Comparison of ENCODE assay signal across 15 cellular contexts in genomic region chr12:50050119-50050385, GRCh38. TPM values are rescaled to one million over a fixed set of nuclear protein-coding genes. Genes with fewer than 3 reads are reported as not detected.
DNase-seq lines count a peak whose midpoint lies in the region; ATAC-seq and TF ChIP-seq lines count a peak whose summit lies in the region.
"Had no signal": no experiment of that assay in that cellular context is flagged by ENCODE, and none has a peak within 500 bp of the region (broad histone marks: within the 10 kb centered on the region; RNA-seq: fewer than 3 reads in every experiment).

No MANE protein-coding gene starts in this region.

- H3K4me3 ChIP-seq in heart right ventricle = peak overlapping the region in 8 of 10 donors; percentile 24 to 46 (median 40)
- H3K4me3 ChIP-seq in endodermal cell (ENCODE audit: low read length) = peak overlapping the region; percentile 40
- H3K4me3 ChIP-seq in mesodermal cell (ENCODE audit: extremely low read depth, insufficient read depth, low read length, poor library complexity, severe bottlenecking) = peak overlapping the region; percentile 21
- H3K4me3 ChIP-seq in upper lobe of right lung = peak overlapping the region; percentile 36
- H3K4me3 ChIP-seq in OCI-LY7 (ENCODE audit: low read depth, low read length, poor library complexity, severe bottlenecking) = no peak overlapping the region
- H3K4me3 ChIP-seq in transverse colon = peak overlapping the region in 1 of 4 donors; percentile 27

- no peaks in the 10 kb centered on the region for H3K36me3 ChIP-seq in heart right ventricle
- no peaks in the 10 kb centered on the region for H3K36me3 ChIP-seq in endodermal cell (ENCODE audit: control insufficient read depth, insufficient read depth, low read length)
- no peaks in the 10 kb centered on the region for H3K36me3 ChIP-seq in mesodermal cell (ENCODE audit: control insufficient read depth, insufficient read depth, low read length)
- H3K36me3 ChIP-seq in upper lobe of right lung = no peaks in the 10 kb centered on the region
- H3K36me3 ChIP-seq in OCI-LY7 (ENCODE audit: insufficient read depth, low read length) = no peaks in the 10 kb centered on the region
- H3K36me3 ChIP-seq in transverse colon = no peaks in the 10 kb centered on the region

- H4K20me1 ChIP-seq in OCI-LY7 (ENCODE audit: insufficient read depth, low read length) = no peaks in the 10 kb centered on the region

- no peaks in the 10 kb centered on the region for H3K9me3 ChIP-seq in heart right ventricle
- no peaks in the 10 kb centered on the region for H3K9me3 ChIP-seq in endodermal cell (ENCODE audit: control insufficient read depth, low read length)
- H3K9me3 ChIP-seq in mesodermal cell (ENCODE audit: control insufficient read depth, low read length) = no peaks in the 10 kb centered on the region
- no peaks in the 10 kb centered on the region for H3K9me3 ChIP-seq in upper lobe of right lung
- H3K9me3 ChIP-seq in OCI-LY7 (ENCODE audit: low read length) = no peaks in the 10 kb centered on the region
- H3K9me3 ChIP-seq in transverse colon = no peaks in the 10 kb centered on the region

- no peak overlapping the region for H3K27ac ChIP-seq in heart right ventricle
- H3K27ac ChIP-seq in endodermal cell (ENCODE audit: low read depth, low read length) = peak overlapping the region; percentile 55
- H3K27ac ChIP-seq in mesodermal cell (ENCODE audit: low read depth, low read length, severe bottlenecking) = peak overlapping the region; percentile 13
- H3K27ac ChIP-seq in upper lobe of right lung = no peak overlapping the region
- no peak overlapping the region for H3K27ac ChIP-seq in OCI-LY7 (ENCODE audit: low read depth, low read length, poor library complexity, severe bottlenecking)
- H3K27ac ChIP-seq in transverse colon = no peak overlapping the region

- H2AFZ ChIP-seq in OCI-LY7 (ENCODE audit: low read length) = no peak overlapping the region

- WGBS in heart right ventricle, 2 donors = 76 to 80% methylated on average over 3 of the region's 3 CpGs
- 89 to 93% methylated on average over 3 of the region's 3 CpGs for WGBS in endodermal cell (ENCODE audit: insufficient coverage in 1 of 2, insufficient read length in 1 of 2), 2 experiments
- WGBS in mesodermal cell (ENCODE audit: insufficient coverage in 2 of 2), 2 experiments = 82 to 100% methylated on average over 1 to 3 of the region's 3 CpGs
- 70 to 80% methylated on average over 2 to 3 of the region's 3 CpGs for WGBS in transverse colon (ENCODE audit: low coverage in 1 of 2), 2 donors

- H3K27ac Mint-ChIP-seq in endodermal cell = no peak overlapping the region
- H3K27ac Mint-ChIP-seq: activated CD4-positive, alpha-beta memory T cell treated with anti-CD3 and anti-CD28 coated beads, Interleukin-2, amount 10 ng/mL, durations not matched to agents 7 days and 5 days; activated T-helper 2 cell treated with anti-CD3 and anti-CD28 coated beads, Interferon-gamma antibody, Interleukin-2, Interleukin-4, amounts not matched to agents 10 μg/mL and 5 μg/mL and 100 μg/mL, durations not matched to agents 14 hours and 24 hours and 36 hours; dendritic cell treated with granulocyte-macrophage colony-stimulating factor and Interleukin-4, amounts not matched to agents 40 ng/mL and 50 ng/mL, for 4 days had no signal

- CTCF ChIA-PET in OCI-LY7 (lab: Charles Lee; ENCODE audit: unreplicated experiment) = interaction anchor here (0.8 kb wide), 1 partner anchor 11 kb away, joined by 4 read pairs; no protein-coding TSS in a partner anchor

- no TSS peak for BruUV-seq in OCI-LY7 (replicated peaks; lab: Mats Ljungman, UMichigan)

- H3K9me2 ChIP-seq in OCI-LY7 (ENCODE audit: insufficient read depth, low read length) = no peaks in the 10 kb centered on the region

- no peak overlapping the region for H3K9ac ChIP-seq in endodermal cell (ENCODE audit: extremely low read depth, low read length, poor library complexity, severe bottlenecking)

- no peak for TF ChIP-seq EP300 in transverse colon (IDR thresholded peaks at IDR 0.05; ENCODE audit: low read depth)

- POLR2A ChIA-PET in OCI-LY7 (lab: Charles Lee) = interaction anchor here (0.6 to 1.2 kb wide), 2 partner anchors 12 to 81 kb away, joined by 3 read pairs; no protein-coding TSS in a partner anchor

- no peak for TF ChIP-seq POLR2A in transverse colon (IDR thresholded peaks at IDR 0.05)

- peaks cover 0 to 18% (median 12%) of the 10 kb centered on the region in 9 donors for H3K4me1 ChIP-seq in heart right ventricle
- no peaks in the 10 kb centered on the region for H3K4me1 ChIP-seq in endodermal cell (ENCODE audit: control insufficient read depth, insufficient read depth, low read length)
- H3K4me1 ChIP-seq in mesodermal cell (ENCODE audit: control insufficient read depth, insufficient read depth, low read length, poor library complexity, severe bottlenecking) = peaks cover 8% of the 10 kb centered on the region
- peaks cover 6% of the 10 kb centered on the region for H3K4me1 ChIP-seq in upper lobe of right lung
- H3K4me1 ChIP-seq in OCI-LY7 (ENCODE audit: insufficient read depth, low read length, poor library complexity, severe bottlenecking) = peaks cover 13% of the 10 kb centered on the region
- H3K4me1 ChIP-seq in transverse colon = peaks cover 5 to 11% (median 8%) of the 10 kb centered on the region in 4 donors

- peaks cover 11% of the 10 kb centered on the region for H3K4me1 Mint-ChIP-seq in endodermal cell
- H3K4me1 Mint-ChIP-seq: activated CD4-positive, alpha-beta memory T cell treated with anti-CD3 and anti-CD28 coated beads, Interleukin-2, amount 10 ng/mL, durations not matched to agents 7 days and 5 days had no signal

- H3K27me3 Mint-ChIP-seq in endodermal cell (ENCODE audit: insufficient read depth) = peaks cover 68% of the 10 kb centered on the region

- in situ Hi-C loops in transverse colon (cut with MboI; ENCODE audit: low pct_ligation_motif_present in 1 of 4, low pct_unique_long_range_greater_than_20kb in 1 of 4, low sequenced_read_pairs in 3 of 4) = loop anchor here in 3 of 4 donors (5.0 to 25.0 kb wide), 3 partner anchors 75 to 188 kb away; partner anchors contain the start of gene AQP6 (in 2 of the 3)

- H3K79me2 ChIP-seq in OCI-LY7 (ENCODE audit: insufficient read depth, low read depth, low read length) = no peaks in the 10 kb centered on the region

- DNase-seq in heart right ventricle (no peak), left cardiac atrium (no peak), endodermal cell (no peak), upper lobe of right lung (no peak), OCI-LY7 (ENCODE audit: low spot score) (no peak), transverse colon (no peak)
- no peak for DNase-seq in effector CD8-positive, alpha-beta T cell (lab: John Stamatoyannopoulos, UW)
- DNase-seq: activated CD4-positive, alpha-beta memory T cell treated with anti-CD3 and anti-CD28 coated beads, Interleukin-2, amount 10 ng/mL, durations not matched to agents 7 days and 5 days; Calu3; GDM1; NCI-H1092; stimulated activated CD4-positive, alpha-beta T cell treated with anti-CD3 and anti-CD28 coated beads, Interleukin-4, amount 100 ng/mL, for 24 hours had no signal

- intact Hi-C loops in heart right ventricle (cut with DNase I) (loop anchor here in 7 of 10 donors (5.0 to 10.0 kb wide), 3 partner anchors 183 to 275 kb away; no protein-coding TSS in a partner anchor), left cardiac atrium (cut with DNase I) (no loop called here), upper lobe of right lung (cut with DNase I) (loop anchor here (10.0 kb wide), 1 partner anchor 185 kb away; no protein-coding TSS in a partner anchor), OCI-LY7 (cut with micrococcal nuclease; ENCODE audit: unreplicated experiment) (loop anchor here (10.0 kb wide), 1 partner anchor 185 kb away; no protein-coding TSS in a partner anchor), transverse colon (cut with DNase I; ENCODE audit: low total_unique reads) (no loop called here)

- ATAC-seq in heart right ventricle = peak in 3 of 8 donors; percentile 4 to 29 (median 17)
- ATAC-seq in left cardiac atrium = no peak
- no peak for ATAC-seq in upper lobe of right lung

- no peaks in the 10 kb centered on the region for H3K9me3 Mint-ChIP-seq in endodermal cell
- H3K9me3 Mint-ChIP-seq: activated CD4-positive, alpha-beta memory T cell treated with anti-CD3 and anti-CD28 coated beads, Interleukin-2, amount 10 ng/mL, durations not matched to agents 7 days and 5 days; activated T-helper 2 cell treated with anti-CD3 and anti-CD28 coated beads, Interferon-gamma antibody, Interleukin-2, Interleukin-4, amounts not matched to agents 10 μg/mL and 5 μg/mL and 100 μg/mL, durations not matched to agents 14 hours and 24 hours and 36 hours; dendritic cell treated with granulocyte-macrophage colony-stimulating factor and Interleukin-4, amounts not matched to agents 40 ng/mL and 50 ng/mL, for 4 days had no signal

- H3K4me3 Mint-ChIP-seq in endodermal cell = peak overlapping the region; percentile 49
- H3K4me3 Mint-ChIP-seq: activated CD4-positive, alpha-beta memory T cell treated with anti-CD3 and anti-CD28 coated beads, Interleukin-2, amount 10 ng/mL, durations not matched to agents 7 days and 5 days had no signal

- no peak for TF ChIP-seq CTCF in heart right ventricle (IDR thresholded peaks at IDR 0.05)
- TF ChIP-seq CTCF in endodermal cell (conservative IDR thresholded peaks at IDR 0.05) = no peak
- TF ChIP-seq CTCF in upper lobe of right lung (IDR thresholded peaks at IDR 0.05) = no peak
- no peak for TF ChIP-seq CTCF in OCI-LY7 (conservative IDR thresholded peaks at IDR 0.05; ENCODE audit: low read length)
- no peak for TF ChIP-seq CTCF in transverse colon (IDR thresholded peaks at IDR 0.05)

- no peaks in the 10 kb centered on the region for H3K36me3 Mint-ChIP-seq in endodermal cell (ENCODE audit: low read depth)

- no peak overlapping the region for H3K4me2 ChIP-seq in OCI-LY7 (ENCODE audit: low read length)

- H3K27me3 ChIP-seq in heart right ventricle (peaks cover 0 to 16% (median 4%) of the 10 kb centered on the region in 7 donors), endodermal cell (ENCODE audit: control insufficient read depth, insufficient read depth, low read length, poor library complexity, severe bottlenecking) (peaks cover 39% of the 10 kb centered on the region), upper lobe of right lung (no peaks in the 10 kb centered on the region), transverse colon (peaks cover 18% of the 10 kb centered on the region)

RNA-seq across cellular contexts. Expression of gene ASIC1, which starts 7.3 kb away (rescaled TPM):
- 1 to 10 TPM in 4 of 10 donors, under 1 TPM in 6; 0.17 to 1.6 (median 0.82) TPM for total RNA-seq in heart right ventricle
- under 1 TPM; 0.59 to 0.74 TPM for polyA plus RNA-seq in heart right ventricle
- 1 to 10 TPM; 1.2 to 4.1 TPM for total RNA-seq in left cardiac atrium
- 1 to 10 TPM; 4.2 to 5.2 TPM for total RNA-seq in endodermal cell
- polyA plus RNA-seq in endodermal cell (2013, experiment 1 of 2) = 19.3 TPM
- 17.1 TPM for polyA plus RNA-seq in endodermal cell (2013, experiment 2 of 2)
- polyA plus RNA-seq in mesodermal cell (2013, experiment 1 of 2) = 9.8 TPM
- 8.9 TPM for polyA plus RNA-seq in mesodermal cell (2013, experiment 2 of 2)
- 0.35 TPM for total RNA-seq in upper lobe of right lung
- total RNA-seq in OCI-LY7 (2014; rRNA removed; shearing (Covaris generic)) = 0.05 TPM in 1 of 2 replicates, not detected in the other
- 0.57 and 0.59 TPM in 2 replicates for total RNA-seq in OCI-LY7 (2022)
- 1 to 10 TPM in 1 of 4 donors, under 1 TPM in 3; 0.75 to 3.0 (median 0.81) TPM for total RNA-seq in transverse colon

RNA-seq across cellular contexts. Expression of gene RACGAP1, which starts 24.8 kb away (rescaled TPM):
- total RNA-seq in heart right ventricle (10 to 100 TPM in 1 of 10 donors, 1 to 10 TPM in 9; 1.8 to 17.8 (median 4.0) TPM), left cardiac atrium (10 to 100 TPM in 1 of 2 donors, 1 to 10 TPM in 1; 4.8 to 10.4 TPM), endodermal cell (10 to 100 TPM; 49.6 to 96.6 TPM), upper lobe of right lung (10.8 TPM), OCI-LY7 (2022) (93.6 and 104 TPM in 2 replicates), transverse colon (10 to 100 TPM in 2 of 4 donors, 1 to 10 TPM in 2; 5.0 to 13.4 (median 9.3) TPM)
- polyA plus RNA-seq in heart right ventricle = 1 to 10 TPM; 1.0 to 2.6 TPM
- 76.4 TPM for polyA plus RNA-seq in endodermal cell (2013, experiment 1 of 2)
- polyA plus RNA-seq in endodermal cell (2013, experiment 2 of 2) = 79.6 TPM
- 47.1 TPM for polyA plus RNA-seq in mesodermal cell (2013, experiment 1 of 2)
- polyA plus RNA-seq in mesodermal cell (2013, experiment 2 of 2) = 52.9 TPM
- total RNA-seq in OCI-LY7 (2014; rRNA removed; shearing (Covaris generic)) = 69.6 and 75.3 TPM in 2 replicates

RNA-seq across cellular contexts. Expression of gene SMARCD1, which starts 35.1 kb away (rescaled TPM):
- total RNA-seq in heart right ventricle = 10 to 100 TPM; 13.3 to 24.0 (median 17.4) TPM
- 10 to 100 TPM; 12.0 to 13.0 TPM for polyA plus RNA-seq in heart right ventricle
- total RNA-seq in left cardiac atrium = 10 to 100 TPM; 18.3 to 27.7 TPM
- total RNA-seq in endodermal cell = 100 to 1,000 TPM; 118 to 125 TPM
- polyA plus RNA-seq in endodermal cell (2013, experiment 1 of 2) = 161 TPM
- polyA plus RNA-seq in endodermal cell (2013, experiment 2 of 2) = 129 TPM
- polyA plus RNA-seq in mesodermal cell (2013, experiment 1 of 2) = 95.4 TPM
- 93.2 TPM for polyA plus RNA-seq in mesodermal cell (2013, experiment 2 of 2)
- 44.0 TPM for total RNA-seq in upper lobe of right lung
- 117 and 134 TPM in 2 replicates for total RNA-seq in OCI-LY7 (2014; rRNA removed; shearing (Covaris generic))
- 92.8 and 109 TPM in 2 replicates for total RNA-seq in OCI-LY7 (2022)
- total RNA-seq in transverse colon = 10 to 100 TPM; 23.7 to 52.4 (median 40.4) TPM

RNA-seq across cellular contexts. Expression of gene GPD1, which starts 53.8 kb away (rescaled TPM):
- total RNA-seq in heart right ventricle = 10 to 100 TPM in 7 of 10 donors, 1 to 10 TPM in 3; 5.2 to 67.7 (median 15.5) TPM
- polyA plus RNA-seq in heart right ventricle = 10 to 100 TPM; 13.2 to 15.8 TPM
- 100 to 1,000 TPM in 1 of 2 donors, 10 to 100 TPM in 1; 88.6 to 150 TPM for total RNA-seq in left cardiac atrium
- total RNA-seq in endodermal cell = 1 to 10 TPM in 1 of 2 donors, under 1 TPM in 1; 0.93 to 1.1 TPM
- polyA plus RNA-seq in endodermal cell (2013, experiment 1 of 2) = 0.32 TPM
- polyA plus RNA-seq in endodermal cell (2013, experiment 2 of 2) = 0.46 TPM
- not detected for polyA plus RNA-seq in mesodermal cell (2013, experiment 1 of 2)
- 0.30 TPM for polyA plus RNA-seq in mesodermal cell (2013, experiment 2 of 2)
- 32.9 TPM for total RNA-seq in upper lobe of right lung
- 0.31 and 0.47 TPM in 2 replicates for total RNA-seq in OCI-LY7 (2014; rRNA removed; shearing (Covaris generic))
- total RNA-seq in OCI-LY7 (2022) = 0.31 and 1.2 TPM in 2 replicates
- total RNA-seq in transverse colon = 10 to 100 TPM in 2 of 4 donors, 1 to 10 TPM in 1, not detected in 1; 9.2 to 22.1 (median 11.3) TPM

Comparison
In these comparisons a context has a peak if more than half of its experiments do, and no peak if none do; other contexts are left out.
1. intact Hi-C loops: an anchor here in heart right ventricle (5.0 to 10.0 kb wide), upper lobe of right lung (10.0 kb wide) and OCI-LY7 (10.0 kb wide); none called in left cardiac atrium and transverse colon.
2. H3K27ac ChIP-seq: peak in endodermal cell (single experiment) and mesodermal cell (single experiment); none in heart right ventricle (0 of 10), upper lobe of right lung (single experiment), OCI-LY7 (single experiment) and transverse colon (0 of 4).